1 cellular context compared by ENCODE assay signal in the genomic region with DNA sequence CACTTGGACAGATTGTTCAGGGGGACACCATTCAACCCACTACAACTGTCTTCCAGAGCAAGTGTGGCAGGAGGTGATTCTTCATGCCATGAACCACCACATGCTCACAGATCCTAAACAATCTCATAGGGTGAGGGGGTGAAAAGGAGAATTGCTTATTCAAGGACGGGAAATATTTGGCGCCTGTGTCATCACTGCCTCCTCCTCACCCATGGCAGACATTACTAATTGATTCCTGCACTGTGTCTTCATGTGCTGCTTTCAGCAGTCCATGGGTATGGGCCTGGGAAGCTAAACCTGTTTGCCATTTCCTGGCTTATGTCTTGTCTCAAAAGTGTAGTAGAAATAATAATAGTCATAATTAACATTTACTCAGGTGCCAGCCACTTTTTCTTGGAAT.
TF ChIP-seq lines count a peak whose summit lies in the region.

No MANE protein-coding gene starts in this region.

TF ChIP-seq in IMR-90, 13 proteins besides CTCF, POLR2A, EP300 and RAD21:
- TF ChIP-seq USF2 (IDR thresholded peaks at IDR 0.05; ENCODE audit: low read depth, low read length) (no peak), SMC3 (IDR thresholded peaks at IDR 0.05; ENCODE audit: low read depth, low read length) (no peak), NFE2L2 (IDR thresholded peaks at IDR 0.05; ENCODE audit: low read depth, low read length) (no peak), CEBPB (IDR thresholded peaks at IDR 0.05; ENCODE audit: low read depth, low read length) (no peak), RCOR1 (IDR thresholded peaks at IDR 0.05; ENCODE audit: insufficient replicate concordance, low read length) (no peak), MAFK (IDR thresholded peaks at IDR 0.05; ENCODE audit: low read depth, low read length) (peak; percentile 2; the same call in 1 of the 2 replicates)
- TF ChIP-seq, protein P1, sequence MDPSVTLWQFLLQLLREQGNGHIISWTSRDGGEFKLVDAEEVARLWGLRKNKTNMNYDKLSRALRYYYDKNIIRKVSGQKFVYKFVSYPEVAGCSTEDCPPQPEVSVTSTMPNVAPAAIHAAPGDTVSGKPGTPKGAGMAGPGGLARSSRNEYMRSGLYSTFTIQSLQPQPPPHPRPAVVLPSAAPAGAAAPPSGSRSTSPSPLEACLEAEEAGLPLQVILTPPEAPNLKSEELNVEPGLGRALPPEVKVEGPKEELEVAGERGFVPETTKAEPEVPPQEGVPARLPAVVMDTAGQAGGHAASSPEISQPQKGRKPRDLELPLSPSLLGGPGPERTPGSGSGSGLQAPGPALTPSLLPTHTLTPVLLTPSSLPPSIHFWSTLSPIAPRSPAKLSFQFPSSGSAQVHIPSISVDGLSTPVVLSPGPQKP (IDR thresholded peaks at IDR 0.05; ENCODE audit: borderline replicate concordance, low read depth, low read length), result no peak
